6 cellular contexts compared by ENCODE assay signal in genomic region chr10:103723557-103723956, GRCh38.
"Had no signal": no experiment of that assay in that cellular context is flagged by ENCODE, and none has a peak within 500 bp of the region (broad histone marks: within the 10 kb centered on the region; RNA-seq: fewer than 3 reads in every experiment).

No MANE protein-coding gene starts in this region.

- H3K27ac ChIP-seq: HL-60 had no signal

- DNase-seq: H9, HCEC 1CT, KBM-7 had no signal

- H3K4me3 ChIP-seq: GM23338 had no signal

- ATAC-seq: GM23338, HepG2 had no signal
